ENCODE assay signal across 9 cellular contexts in genomic region chr19:56837492-56837891, GRCh38. TPM values are rescaled to one million over a fixed set of nuclear protein-coding genes. Genes with fewer than 3 reads are reported as not detected.
DNase-seq lines count a peak whose midpoint lies in the region; ATAC-seq and TF ChIP-seq lines count a peak whose summit lies in the region.
"Had no signal": no experiment of that assay in that cellular context is flagged by ENCODE, and none has a peak within 500 bp of the region (broad histone marks: within the 10 kb centered on the region; RNA-seq: fewer than 3 reads in every experiment).

No MANE protein-coding gene starts in this region.

- peak overlapping the region; percentile 64 for H3K27ac ChIP-seq in psoas muscle

- 44 to 50% (median 48%) methylated on average over 21 of the region's 21 CpGs for WGBS in psoas muscle, 3 donors

- H3K9me3 ChIP-seq in psoas muscle: no peaks in the 10 kb centered on the region

- H3K36me3 ChIP-seq in psoas muscle (ENCODE audit: insufficient read depth in 1 of 2, low read depth in 1 of 2): no peaks in the 10 kb centered on the region

- peak; percentile 39 to 44 (median 41) for ATAC-seq in psoas muscle
- ATAC-seq in HG02970 (IDR thresholded peaks at IDR 0.05; ENCODE audit: low FRiP score, unreplicated experiment): no peak
- no peak for ATAC-seq in GM18867 (IDR thresholded peaks at IDR 0.05; ENCODE audit: unreplicated experiment)

- peak overlapping the region; percentile 59 for H3K4me3 ChIP-seq in psoas muscle

- intact Hi-C loops in cardiac septum (cut with DNase I): loop anchor here (5.0 kb wide), 1 partner anchor 90 kb away; no protein-coding TSS in a partner anchor
- intact Hi-C loops in psoas muscle (cut with DNase I): no loop called here

- H3K4me1 ChIP-seq in psoas muscle: no peaks in the 10 kb centered on the region

- peak; percentile 43 for TF ChIP-seq CTCF in psoas muscle (IDR thresholded peaks at IDR 0.05)

- DNase-seq in Daoy (ENCODE audit: low read depth) (peak; percentile 95), T1000 (lab: John Stamatoyannopoulos, UW) (peak; percentile 67), cardiac septum (ENCODE audit: low spot score) (peak; percentile 89), psoas muscle (peak; percentile 72 to 81), NCI-H2029 treated with DMSO at 0.1 percent for 48 hours (lab: John Stamatoyannopoulos, UW) (no peak)
- DNase-seq in stimulated activated naive CD4-positive, alpha-beta T cell (lab: John Stamatoyannopoulos, UW): no peak

- H3K27me3 ChIP-seq in psoas muscle (ENCODE audit: insufficient read depth in 3 of 3, low read length in 2 of 3): no peaks in the 10 kb centered on the region

RNA-seq across cellular contexts. Expression of gene PEG3, which starts 3.0 kb away (rescaled TPM):
- total RNA-seq in Daoy (2014; rRNA removed; shearing (Covaris generic)): 4.1 and 6.6 TPM in 2 replicates
- total RNA-seq in cardiac septum (7.2 TPM), psoas muscle (1 to 10 TPM in 3 of 4 donors, under 1 TPM in 1; 0.88 to 2.7 (median 2.2) TPM)
- under 1 TPM; 0.08 to 0.97 (median 0.81) TPM for polyA plus RNA-seq in psoas muscle
- total RNA-seq: T-helper 2 cell treated with Interferon-gamma antibody and Interleukin-4, amounts not matched to agents 100 ng/mL and 5 ng/mL, for 36 hours had no signal

RNA-seq across cellular contexts. Expression of gene ZIM2, which starts 3.0 kb away (rescaled TPM):
- total RNA-seq in Daoy (2014; rRNA removed; shearing (Covaris generic)): 2.5 and 4.8 TPM in 2 replicates
- not detected for total RNA-seq in cardiac septum
- not detected for total RNA-seq in psoas muscle
- polyA plus RNA-seq in psoas muscle: under 1 TPM in 1 of 3 donors, not detected in 2; 0.03 TPM
- total RNA-seq: T-helper 2 cell treated with Interferon-gamma antibody and Interleukin-4, amounts not matched to agents 100 ng/mL and 5 ng/mL, for 36 hours had no signal

Comparison
In these comparisons a context has a peak if more than half of its experiments do, and no peak if none do; other contexts are left out.
1. DNase-seq: peak in Daoy (single experiment), T1000 (single experiment), cardiac septum (single experiment) and psoas muscle (2 of 2); none in stimulated activated naive CD4-positive, alpha-beta T cell (0 of 6) and NCI-H2029 treated with DMSO at 0.1 percent for 48 hours (single experiment).
2. ATAC-seq: peak in psoas muscle (4 of 4); none in HG02970 (single experiment) and GM18867 (single experiment).